19 cellular contexts compared by ENCODE assay signal in the genomic region with DNA sequence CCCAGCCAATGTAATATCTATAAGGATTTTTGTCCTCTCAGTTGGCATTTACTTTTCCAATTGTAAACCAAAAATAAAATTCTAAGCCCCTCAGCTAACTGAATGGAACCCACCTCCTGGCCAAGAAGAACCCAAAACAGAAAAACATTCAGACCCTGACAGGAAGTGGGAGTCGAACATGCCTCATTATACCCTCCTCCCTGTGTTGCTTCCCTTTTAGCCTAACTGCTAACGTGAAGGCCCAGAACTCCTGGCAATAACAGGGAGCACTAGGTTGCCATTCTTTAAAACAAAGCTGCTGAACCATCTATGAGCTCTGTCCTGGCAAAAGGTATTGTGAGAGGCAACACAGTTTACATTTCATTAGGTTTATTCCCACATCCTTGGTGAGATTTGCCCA.
"Had no signal": no experiment of that assay in that cellular context is flagged by ENCODE, and none has a peak within 500 bp of the region (broad histone marks: within the 10 kb centered on the region; RNA-seq: fewer than 3 reads in every experiment).

No MANE protein-coding gene starts in this region.

- FAIRE-seq: small intestine, urothelium cell line had no signal

- H3K27me3 ChIP-seq: cardiac muscle cell, transverse colon had no signal

- H3K9me3 ChIP-seq: transverse colon had no signal

- DNase-seq: activated CD4-positive, alpha-beta memory T cell treated with anti-CD3 and anti-CD28 coated beads, Interleukin-2, amount 10 ng/mL, durations not matched to agents 7 days and 5 days; activated CD4-positive, alpha-beta T cell treated with anti-CD3 and anti-CD28 coated beads, Interleukin-2, amount 10 ng/mL, durations not matched to agents 24 days and 14 days; activated effector memory CD4-positive, alpha-beta T cell treated with anti-CD3 and anti-CD28 coated beads, Interleukin-2, amount 50 U/mL, for 16 hours; activated naive CD4-positive, alpha-beta T cell treated with anti-CD3 and anti-CD28 coated beads, Interleukin-2, amount 10 ng/mL, durations not matched to agents 7 days and 5 days; amygdala; foreskin melanocyte; glutamatergic neuron; hippocampal formation; left ventricle myocardium superior; small intestine; stimulated activated CD4-positive, alpha-beta T cell treated with anti-CD3 and anti-CD28 coated beads, Interleukin-2, amount 100 ng/mL, for 48 hours; stimulated activated CD8-positive, alpha-beta memory T cell treated with anti-CD3 and anti-CD28 coated beads, Interleukin-4, amount 100 ng/mL, for 48 hours; stimulated activated naive B cell treated with anti-CD40 and anti-IgM and Interleukin-4, amounts not matched to agents 10 μg/mL and 1 μg/mL and 100 μg/mL, for 72 hours; T-helper 17 cell; transverse colon had no signal

- H3K36me3 ChIP-seq: cardiac muscle cell, transverse colon had no signal

- H3K4me3 ChIP-seq: cardiac muscle cell, transverse colon had no signal

- H3K4me1 ChIP-seq: transverse colon had no signal

- ATAC-seq: activated CD4-positive, CD25-positive, alpha-beta regulatory T cell treated with anti-CD3 and anti-CD28 coated beads, Interleukin-2, amount 50 U/mL, for 24 hours; left ventricle myocardium superior; sciatic nerve; T-helper 17 cell had no signal

- H3K27ac ChIP-seq: cardiac muscle cell, transverse colon had no signal
